ENCODE assay signal across 9 cellular contexts in the genomic region with DNA sequence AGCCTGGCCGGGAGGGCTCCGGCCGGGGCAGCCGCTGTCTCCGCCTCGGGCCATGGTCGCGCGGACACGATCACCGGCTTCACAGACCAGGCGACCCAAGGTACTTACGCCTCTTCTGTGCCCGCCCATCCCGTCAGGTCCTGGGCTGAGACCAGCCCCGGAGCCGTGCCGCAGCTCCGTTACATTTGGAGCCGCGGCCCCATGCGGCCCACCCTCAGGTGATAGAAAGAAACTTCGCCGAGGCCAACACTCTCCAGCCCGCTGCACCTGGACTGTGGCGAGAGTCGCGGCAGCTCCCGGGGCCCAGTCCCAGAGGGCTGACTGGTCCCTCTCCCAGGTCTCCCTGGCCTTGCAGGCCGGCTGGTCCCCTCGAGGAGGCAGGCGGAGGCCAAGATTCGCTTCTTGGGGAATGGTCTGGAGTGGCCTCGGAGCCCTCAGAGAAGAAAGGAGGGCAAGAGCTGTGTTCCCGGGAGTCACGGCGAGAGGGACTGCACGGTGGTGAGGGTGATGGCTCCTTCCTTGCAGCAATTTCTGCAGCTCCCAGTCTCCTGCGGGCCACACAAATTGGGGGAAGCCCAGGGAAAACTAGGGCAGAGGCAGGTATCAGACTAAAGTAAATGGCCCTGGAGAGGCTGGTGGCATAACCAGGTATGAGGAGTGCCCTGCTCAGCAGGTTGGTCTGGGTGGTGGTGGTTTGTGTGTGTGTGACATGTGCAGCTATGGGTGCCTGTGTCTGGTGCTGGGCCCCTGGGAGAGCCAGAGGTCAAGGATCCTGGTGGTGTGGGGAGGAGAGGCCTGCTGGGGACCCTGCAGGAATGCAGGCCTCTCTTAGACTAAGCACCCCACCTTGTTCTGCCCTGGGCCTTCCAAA. TPM values are rescaled to one million over a fixed set of nuclear protein-coding genes. Genes with fewer than 3 reads are reported as not detected.
A peak's percentile ranks its signal among the peaks of the same experiment; 100 is the strongest.
DNase-seq lines count a peak whose midpoint lies in the region; ATAC-seq, FAIRE-seq and TF ChIP-seq lines count a peak whose summit lies in the region.
"Had no signal": no experiment of that assay in that cellular context is flagged by ENCODE, and none has a peak within 500 bp of the region (broad histone marks: within the 10 kb centered on the region; RNA-seq: fewer than 3 reads in every experiment).

No MANE protein-coding gene starts in this region.

- H3K4me3 Mint-ChIP-seq in activated naive CD4-positive, alpha-beta T cell treated with anti-CD3 and anti-CD28 coated beads for 36 hours, result peak overlapping the region; percentile 42

- TSS peak; percentile 43 for BruUV-seq in HepG2 (replicated peaks; lab: Mats Ljungman, UMichigan)

- CTCF ChIA-PET in activated naive CD4-positive, alpha-beta T cell treated with anti-CD3 and anti-CD28 coated beads for 36 hours (lab: Charles Lee), result interaction anchor here (8.9 kb wide), 1 partner anchor 294 kb away, joined by 174 read pairs; no protein-coding TSS in a partner anchor
- CTCF ChIA-PET in HepG2 (lab: Yijun Ruan, JAX; ENCODE audit: low intra/inter-chr PET ratio, low total read pairs), result interaction anchor here (2.0 kb wide), 1 partner anchor 9 kb away, joined by 12 read pairs; no protein-coding TSS in a partner anchor

- no peak overlapping the region for H3K27ac Mint-ChIP-seq in activated naive CD4-positive, alpha-beta T cell treated with anti-CD3 and anti-CD28 coated beads for 36 hours

- TF ChIP-seq CTCF in astrocyte of the cerebellum (IDR thresholded peaks at IDR 0.05; ENCODE audit: low read depth, low read length, missing control alignments) (no peak), HepG2 (CRISPR knock-in tag; IDR thresholded peaks at IDR 0.05) (peak; percentile 15; the same call in 1 of the 2 replicates), upper lobe of left lung (IDR thresholded peaks at IDR 0.05) (no peak)

- H3K36me3 Mint-ChIP-seq in activated naive CD4-positive, alpha-beta T cell treated with anti-CD3 and anti-CD28 coated beads for 36 hours (ENCODE audit: low read depth), result no peaks in the 10 kb centered on the region

- no peak for DNase-seq in activated naive CD4-positive, alpha-beta T cell treated with anti-CD3 and anti-CD28 coated beads for 36 hours
- no peak for DNase-seq in activated naive CD4-positive, alpha-beta T cell treated with anti-CD3 and anti-CD28 coated beads, Interleukin-2, amount 50 U/mL, for 16 hours
- DNase-seq in astrocyte of the cerebellum (ENCODE audit: low read depth) (no peak), HepG2 (ENCODE audit: low spot score) (no peak), upper lobe of left lung (peak in 1 of 2 donors; percentile 84), DMS153 (lab: John Stamatoyannopoulos, UW) (no peak), D341Med (ENCODE audit: low spot score) (no peak), NCI-H1930 (lab: John Stamatoyannopoulos, UW) (no peak)

- FAIRE-seq in HepG2 (lab: Jason Lieb, UNC), result peak; percentile 51
- FAIRE-seq: G401.6 had no signal

- peak overlapping the region; percentile 95 for H3K4me2 ChIP-seq in HepG2 (ENCODE audit: low read depth, low read length)

- in situ Hi-C loops in astrocyte of the cerebellum (cut with HindIII; ENCODE audit: low sequenced_read_pairs) (no loop called here), HepG2 (cut with HindIII; ENCODE audit: extremely low pct_ligation_motif_present, low pct_unique_long_range_greater_than_20kb) (loop anchor here (10.0 to 25.0 kb wide), 2 partner anchors 295 to 497 kb away; no protein-coding TSS in a partner anchor)

- H3K79me2 ChIP-seq in HepG2 (ENCODE audit: insufficient read depth, low read length), result peaks cover 17% of the 10 kb centered on the region

- H3K27me3 ChIP-seq in HepG2 (ENCODE audit: control insufficient read depth in 1 of 2, insufficient read depth in 2 of 2, low read length in 2 of 2) (peaks cover 16 to 31% of the 10 kb centered on the region in 2 experiments; a peak in 4 of 5 replicates), upper lobe of left lung (peaks cover 0 to 74% (median 44%) of the 10 kb centered on the region in 4 donors)

- ATAC-seq in HepG2 (peak; percentile 31), upper lobe of left lung (ENCODE audit: low FRiP score in 2 of 2) (peak in 1 of 2 donors; percentile 47)

- H3K9ac ChIP-seq in HepG2 (ENCODE audit: insufficient read depth, low read depth, low read length), result peak overlapping the region; percentile 80

- no peaks in the 10 kb centered on the region for H3K9me3 Mint-ChIP-seq in activated naive CD4-positive, alpha-beta T cell treated with anti-CD3 and anti-CD28 coated beads for 36 hours

- peak overlapping the region; percentile 23 for H3K4me3 ChIP-seq in astrocyte of the cerebellum (ENCODE audit: low read depth, low read length)
- peak overlapping the region; percentile 81 to 87 (median 87) for H3K4me3 ChIP-seq in HepG2 (replicated peaks in 1 of 3; ENCODE audit: insufficient read depth in 1 of 3, low read depth in 2 of 3, low read length in 3 of 3)
- H3K4me3 ChIP-seq in upper lobe of left lung, result peak overlapping the region in 3 of 4 donors; percentile 42 to 52 (median 51)

- POLR2A ChIA-PET in HepG2 (lab: Yijun Ruan, JAX), result interaction anchor here (1.2 to 8.5 kb wide), 9 partner anchors 8 to 615 kb away, joined by 3 to 216 read pairs (median 4); a partner anchor contains a TSS

- peak overlapping the region; percentile 65 for H3K27ac ChIP-seq in HepG2 (ENCODE audit: extremely low read length, insufficient read depth, low read length)
- H3K27ac ChIP-seq in upper lobe of left lung, result no peak overlapping the region

- no peaks in the 10 kb centered on the region for H4K20me1 ChIP-seq in HepG2 (ENCODE audit: insufficient read depth, low read length)

- H3K4me1 Mint-ChIP-seq in activated naive CD4-positive, alpha-beta T cell treated with anti-CD3 and anti-CD28 coated beads for 36 hours (ENCODE audit: low read depth), result peaks cover 10% of the 10 kb centered on the region

- H2AFZ ChIP-seq in HepG2 (ENCODE audit: low read length), result peak overlapping the region; percentile 33

- no peaks in the 10 kb centered on the region for H3K9me3 ChIP-seq in HepG2 (ENCODE audit: low read length)
- H3K9me3 ChIP-seq in upper lobe of left lung, result peaks cover 0 to 8% (median 0%) of the 10 kb centered on the region in 4 donors

- peaks cover 49% of the 10 kb centered on the region for H3K27me3 Mint-ChIP-seq in activated naive CD4-positive, alpha-beta T cell treated with anti-CD3 and anti-CD28 coated beads for 36 hours (ENCODE audit: low read depth)

- H3K4me1 ChIP-seq in HepG2 (ENCODE audit: insufficient read depth, low read length) (peaks cover 42% of the 10 kb centered on the region), upper lobe of left lung (peaks cover 30 to 66% (median 36%) of the 10 kb centered on the region in 4 donors)

- TF ChIP-seq POLR2A in HepG2 (IDR thresholded peaks at IDR 0.05; ENCODE audit: insufficient read depth in 1 of 2, low read depth in 2 of 2, low read length in 2 of 2) (no peak), upper lobe of left lung (IDR thresholded peaks at IDR 0.05) (no peak)

- TF ChIP-seq EP300 in HepG2 (IDR thresholded peaks at IDR 0.05; ENCODE audit: low read depth in 2 of 2, low read length in 2 of 2), result no peak; a peak in 1 of 4 replicates
- TF ChIP-seq EP300 in HepG2 (CRISPR knock-in tag; IDR thresholded peaks at IDR 0.05; ENCODE audit: borderline replicate concordance), result no peak
- no peak for TF ChIP-seq EP300 in upper lobe of left lung (IDR thresholded peaks at IDR 0.05)

- WGBS in HepG2 (ENCODE audit: low lambda C conversion rate), result 0% methylated on average over 18 of the region's 39 CpGs
- WGBS in upper lobe of left lung, 2 donors, result 9 to 49% methylated on average over 11 to 17 of the region's 39 CpGs

- H3K36me3 ChIP-seq in HepG2 (replicated peaks in 1 of 2; ENCODE audit: control insufficient read depth in 1 of 2, insufficient read depth in 2 of 2, low read length in 2 of 2), result peaks cover 0 to 7% of the 10 kb centered on the region in 2 experiments; a peak in 2 of 5 replicates
- H3K36me3 ChIP-seq in upper lobe of left lung, result no peaks in the 10 kb centered on the region

- peak; percentile 28; the same call in 1 of the 2 replicates for TF ChIP-seq RAD21 in HepG2 (CRISPR knock-in tag; IDR thresholded peaks at IDR 0.05)

- intact Hi-C loops in activated naive CD4-positive, alpha-beta T cell treated with anti-CD3 and anti-CD28 coated beads for 36 hours (cut with micrococcal nuclease), result loop anchor here (10.0 kb wide), 1 partner anchor 377 kb away; a partner anchor contains a TSS
- intact Hi-C loops in HepG2 (cut with micrococcal nuclease; ENCODE audit: unreplicated experiment), result loop anchor here (2.0 to 10.0 kb wide), 2 partner anchors 155 to 647 kb away; a partner anchor contains a TSS

RNA-seq across cellular contexts. Expression of a gene that starts 0.8 kb away (rescaled TPM):
- total RNA-seq in activated naive CD4-positive, alpha-beta T cell treated with anti-CD3 and anti-CD28 coated beads for 36 hours, result not detected
- 10.2 and 15.0 TPM in 2 replicates for total RNA-seq in HepG2 (2016; rRNA removed; fragmentation: Illumina TruSeq; extraction: Trizol)
- total RNA-seq in HepG2 (2016; cell fraction: cytosol; rRNA removed; fragmentation: Illumina TruSeq; extraction: Trizol; ENCODE audit: low read depth), result 1.6 and 1.8 TPM in 2 replicates
- 9.2 and 15.1 TPM in 2 replicates for total RNA-seq in HepG2 (2016; cell fraction: insoluble cytoplasmic fraction; rRNA removed; fragmentation: Illumina TruSeq; extraction: Trizol)
- total RNA-seq in HepG2 (2016; cell fraction: membrane; rRNA removed; fragmentation: Illumina TruSeq; extraction: Trizol), result 5.3 and 5.6 TPM in 2 replicates
- 16.7 and 18.1 TPM in 2 replicates for total RNA-seq in HepG2 (2016; cell fraction: nucleus; rRNA removed; fragmentation: Illumina TruSeq; extraction: Trizol)
- 1.6 and 3.0 TPM in 2 replicates for polyA plus RNA-seq in HepG2 (2011; rRNA removed)
- polyA plus RNA-seq in HepG2 (2011; cell fraction: cytosol; rRNA removed), result 1.5 and 1.9 TPM in 2 replicates
- polyA plus RNA-seq in HepG2 (2011; cell fraction: nucleus; rRNA removed), result 6.3 and 9.6 TPM in 2 replicates
- polyA plus RNA-seq in HepG2 (2012), result 4.5 and 5.8 TPM in 2 replicates
- polyA plus RNA-seq in HepG2 (2016; cell fraction: cytosol; fragmentation: Illumina TruSeq; extraction: Trizol; ENCODE audit: low read depth), result 0.75 and 0.80 TPM in 2 replicates
- 5.6 and 5.9 TPM in 2 replicates for polyA plus RNA-seq in HepG2 (2016; cell fraction: insoluble cytoplasmic fraction; fragmentation: Illumina TruSeq; extraction: Trizol; ENCODE audit: low read depth)
- 2.3 and 2.7 TPM in 2 replicates for polyA plus RNA-seq in HepG2 (2016; cell fraction: membrane; fragmentation: Illumina TruSeq; extraction: Trizol; ENCODE audit: low read depth)
- polyA plus RNA-seq in HepG2 (2016; cell fraction: nucleus; fragmentation: Illumina TruSeq; extraction: Trizol; ENCODE audit: insufficient read depth, low read depth), result 19.8 and 21.2 TPM in 2 replicates
- 5.0 TPM in 1 of 2 replicates, not detected in the other for polyA minus RNA-seq in HepG2 (2011; rRNA and poly(A)+ RNA removed; ENCODE audit: low replicate concordance)
- polyA minus RNA-seq in HepG2 (2011; cell fraction: cytosol; rRNA and poly(A)+ RNA removed), result 2.5 and 4.1 TPM in 2 replicates
- polyA minus RNA-seq in HepG2 (2011; cell fraction: nucleus; rRNA and poly(A)+ RNA removed), result 2.4 and 4.5 TPM in 2 replicates
- total RNA-seq in upper lobe of left lung, result 1 to 10 TPM in 1 of 6 donors, under 1 TPM in 5; under 0.01 to 1.8 (median 0.44) TPM

RNA-seq across cellular contexts. Expression of a gene that starts 16.9 kb away (rescaled TPM):
- 1 to 10 TPM; 6.0 to 6.1 TPM for total RNA-seq in activated naive CD4-positive, alpha-beta T cell treated with anti-CD3 and anti-CD28 coated beads for 36 hours
- 22.0 and 22.8 TPM in 2 replicates for total RNA-seq in HepG2 (2016; rRNA removed; fragmentation: Illumina TruSeq; extraction: Trizol)
- 4.7 and 4.9 TPM in 2 replicates for total RNA-seq in HepG2 (2016; cell fraction: cytosol; rRNA removed; fragmentation: Illumina TruSeq; extraction: Trizol; ENCODE audit: low read depth)
- 18.5 and 23.5 TPM in 2 replicates for total RNA-seq in HepG2 (2016; cell fraction: insoluble cytoplasmic fraction; rRNA removed; fragmentation: Illumina TruSeq; extraction: Trizol)
- total RNA-seq in HepG2 (2016; cell fraction: membrane; rRNA removed; fragmentation: Illumina TruSeq; extraction: Trizol), result 12.9 and 13.2 TPM in 2 replicates
- total RNA-seq in HepG2 (2016; cell fraction: nucleus; rRNA removed; fragmentation: Illumina TruSeq; extraction: Trizol), result 16.8 and 19.0 TPM in 2 replicates
- polyA plus RNA-seq in HepG2 (2011; rRNA removed), result 15.2 and 17.3 TPM in 2 replicates
- polyA plus RNA-seq in HepG2 (2011; cell fraction: cytosol; rRNA removed), result 9.2 and 11.9 TPM in 2 replicates
- polyA plus RNA-seq in HepG2 (2011; cell fraction: nucleus; rRNA removed), result 20.1 and 23.4 TPM in 2 replicates
- polyA plus RNA-seq in HepG2 (2012), result 13.4 and 14.5 TPM in 2 replicates
- 5.3 and 5.4 TPM in 2 replicates for polyA plus RNA-seq in HepG2 (2016; cell fraction: cytosol; fragmentation: Illumina TruSeq; extraction: Trizol; ENCODE audit: low read depth)
- 19.1 and 22.3 TPM in 2 replicates for polyA plus RNA-seq in HepG2 (2016; cell fraction: insoluble cytoplasmic fraction; fragmentation: Illumina TruSeq; extraction: Trizol; ENCODE audit: low read depth)
- 8.7 and 10.7 TPM in 2 replicates for polyA plus RNA-seq in HepG2 (2016; cell fraction: membrane; fragmentation: Illumina TruSeq; extraction: Trizol; ENCODE audit: low read depth)
- 19.4 and 22.9 TPM in 2 replicates for polyA plus RNA-seq in HepG2 (2016; cell fraction: nucleus; fragmentation: Illumina TruSeq; extraction: Trizol; ENCODE audit: insufficient read depth, low read depth)
- polyA minus RNA-seq in HepG2 (2011; rRNA and poly(A)+ RNA removed; ENCODE audit: low replicate concordance), result 14.3 and 29.5 TPM in 2 replicates
- 11.9 and 13.8 TPM in 2 replicates for polyA minus RNA-seq in HepG2 (2011; cell fraction: cytosol; rRNA and poly(A)+ RNA removed)
- polyA minus RNA-seq in HepG2 (2011; cell fraction: nucleus; rRNA and poly(A)+ RNA removed), result 28.6 and 28.8 TPM in 2 replicates
- 10 to 100 TPM; 41.0 to 45.8 (median 42.7) TPM for total RNA-seq in upper lobe of left lung

Comparison
In these comparisons a context has a peak if more than half of its experiments do, and no peak if none do; other contexts are left out.
1. H3K4me3 ChIP-seq: peak in every context shown above with its lines; median percentile 87 in HepG2; 51 in upper lobe of left lung; 23 in astrocyte of the cerebellum.